16 cellular contexts compared by ENCODE assay signal in genomic region chr2:220466251-220466691, GRCh38.
"Had no signal": no experiment of that assay in that cellular context is flagged by ENCODE, and none has a peak within 500 bp of the region (broad histone marks: within the 10 kb centered on the region; RNA-seq: fewer than 3 reads in every experiment).

No MANE protein-coding gene starts in this region.

- ATAC-seq: left colon; naive thymus-derived CD8-positive, alpha-beta T cell had no signal

- H3K27me3 ChIP-seq: cardiac muscle cell, thyroid gland had no signal

- H3K4me1 Mint-ChIP-seq: naive thymus-derived CD8-positive, alpha-beta T cell had no signal

- H3K36me3 ChIP-seq: cardiac muscle cell, prostate gland, thyroid gland had no signal

- H3K36me3 Mint-ChIP-seq: activated naive CD8-positive, alpha-beta T cell; naive thymus-derived CD8-positive, alpha-beta T cell had no signal

- H3K4me3 ChIP-seq: cardiac muscle cell, coronary artery, prostate gland, thyroid gland had no signal

- H3K9me3 ChIP-seq: prostate gland, thyroid gland had no signal

- H3K27ac ChIP-seq: cardiac muscle cell, coronary artery, prostate gland, thyroid gland had no signal

- DNase-seq: activated CD4-positive, alpha-beta T cell treated with anti-CD3 and anti-CD28 coated beads for 1 hour; activated CD4-positive, alpha-beta T cell treated with anti-CD3 and anti-CD28 coated beads, Interleukin-2, amount 50 U/mL, for 48 hours; activated gamma-delta T cell; activated T-cell treated with anti-CD3 and anti-CD28 coated beads, Interleukin-2, amount 50 U/mL, for 48 hours; effector CD8-positive, alpha-beta T cell; left colon; mammary epithelial cell; naive thymus-derived CD8-positive, alpha-beta T cell; nucleus accumbens; stimulated activated CD4-positive, alpha-beta T cell treated with anti-CD3 and anti-CD28 coated beads, Interleukin-4, amount 100 ng/mL, for 4 hours; T-helper 2 cell; thyroid gland had no signal

- H3K4me3 Mint-ChIP-seq: activated naive CD8-positive, alpha-beta T cell; naive thymus-derived CD8-positive, alpha-beta T cell had no signal

- H3K4me1 ChIP-seq: prostate gland had no signal

- H3K27me3 Mint-ChIP-seq: activated naive CD8-positive, alpha-beta T cell had no signal

- H3K27ac Mint-ChIP-seq: activated naive CD8-positive, alpha-beta T cell; naive thymus-derived CD8-positive, alpha-beta T cell had no signal
